ENCODE assay signal across 2 cellular contexts in the genomic region with DNA sequence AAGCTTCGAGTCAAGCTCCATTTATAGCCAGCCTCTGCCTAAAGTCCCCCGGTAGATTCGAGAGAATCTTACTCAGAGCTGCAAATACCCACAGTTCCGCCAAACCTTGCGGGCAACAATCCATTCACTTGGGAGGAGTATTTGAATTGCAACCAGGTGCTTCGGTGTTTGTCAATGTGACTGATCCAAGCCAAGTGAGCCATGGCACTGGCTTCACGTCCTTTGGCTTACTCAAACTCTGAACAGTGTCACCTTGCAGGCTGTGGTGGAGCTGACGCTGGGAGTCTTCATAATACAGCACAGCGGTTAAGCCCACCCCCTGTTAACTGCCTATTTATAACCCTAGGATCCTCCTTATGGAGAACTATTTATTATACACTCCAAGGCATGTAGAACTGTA.
TF ChIP-seq lines count a peak whose summit lies in the region.

No MANE protein-coding gene starts in this region.

TF ChIP-seq in GM12891, 5 proteins besides CTCF, POLR2A, EP300 and RAD21 (continued from another document):
- TF ChIP-seq SPI1 (IDR thresholded peaks at IDR 0.05; ENCODE audit: low read depth, low read length): no peak
- no peak for TF ChIP-seq POU2F2 (IDR thresholded peaks at IDR 0.05; ENCODE audit: low read depth, low read length)
- TF ChIP-seq POLR2AphosphoS5 (IDR thresholded peaks at IDR 0.05; ENCODE audit: low read depth, low read length): no peak

TF ChIP-seq in SK-N-SH, 30 proteins besides CTCF, POLR2A, EP300 and RAD21 (continued from another document):
- TF ChIP-seq, protein P1, sequence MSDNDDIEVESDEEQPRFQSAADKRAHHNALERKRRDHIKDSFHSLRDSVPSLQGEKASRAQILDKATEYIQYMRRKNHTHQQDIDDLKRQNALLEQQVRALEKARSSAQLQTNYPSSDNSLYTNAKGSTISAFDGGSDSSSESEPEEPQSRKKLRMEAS (IDR thresholded peaks at IDR 0.05; ENCODE audit: low read depth): no peak
- TF ChIP-seq YY1 (IDR thresholded peaks at IDR 0.05; ENCODE audit: low read depth) (no peak), SIN3A (IDR thresholded peaks at IDR 0.05; ENCODE audit: borderline replicate concordance, low read depth, low read length) (no peak), FOSL2 (IDR thresholded peaks at IDR 0.05; ENCODE audit: borderline replicate concordance, low read depth) (no peak), TAF1 (IDR thresholded peaks at IDR 0.05; ENCODE audit: borderline replicate concordance, low read depth, low read length) (no peak), TEAD4 (IDR thresholded peaks at IDR 0.05; ENCODE audit: borderline replicate concordance, insufficient read depth) (no peak), CHD2 (IDR thresholded peaks at IDR 0.05; ENCODE audit: low read length, partially characterized antibody) (no peak), GABPA (IDR thresholded peaks at IDR 0.05; ENCODE audit: low read depth) (no peak), FOXJ3 (CRISPR knock-in tag; IDR thresholded peaks at IDR 0.05) (no peak), MEF2A (IDR thresholded peaks at IDR 0.05; ENCODE audit: borderline replicate concordance, low read depth) (no peak), POLR2AphosphoS5 (IDR thresholded peaks at IDR 0.05; ENCODE audit: low read depth, low read length) (no peak), MXI1 (IDR thresholded peaks at IDR 0.05; ENCODE audit: low read depth, low read length) (no peak), EZH2phosphoT487 (IDR thresholded peaks at IDR 0.05; ENCODE audit: borderline replicate concordance, low read depth) (no peak), RXRA (IDR thresholded peaks at IDR 0.05; ENCODE audit: borderline replicate concordance, low read depth) (no peak), RFX5 (IDR thresholded peaks at IDR 0.05; ENCODE audit: low read length) (no peak), JUND (IDR thresholded peaks at IDR 0.05) (no peak)
- TF ChIP-seq, protein P2, sequence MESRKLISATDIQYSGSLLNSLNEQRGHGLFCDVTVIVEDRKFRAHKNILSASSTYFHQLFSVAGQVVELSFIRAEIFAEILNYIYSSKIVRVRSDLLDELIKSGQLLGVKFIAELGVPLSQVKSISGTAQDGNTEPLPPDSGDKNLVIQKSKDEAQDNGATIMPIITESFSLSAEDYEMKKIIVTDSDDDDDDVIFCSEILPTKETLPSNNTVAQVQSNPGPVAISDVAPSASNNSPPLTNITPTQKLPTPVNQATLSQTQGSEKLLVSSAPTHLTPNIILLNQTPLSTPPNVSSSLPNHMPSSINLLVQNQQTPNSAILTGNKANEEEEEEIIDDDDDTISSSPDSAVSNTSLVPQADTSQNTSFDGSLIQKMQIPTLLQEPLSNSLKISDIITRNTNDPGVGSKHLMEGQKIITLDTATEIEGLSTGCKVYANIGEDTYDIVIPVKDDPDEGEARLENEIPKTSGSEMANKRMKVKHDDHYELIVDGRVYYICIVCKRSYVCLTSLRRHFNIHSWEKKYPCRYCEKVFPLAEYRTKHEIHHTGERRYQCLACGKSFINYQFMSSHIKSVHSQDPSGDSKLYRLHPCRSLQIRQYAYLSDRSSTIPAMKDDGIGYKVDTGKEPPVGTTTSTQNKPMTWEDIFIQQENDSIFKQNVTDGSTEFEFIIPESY (IDR thresholded peaks at IDR 0.05; ENCODE audit: borderline replicate concordance, low read depth): no peak
